33 cellular contexts compared by ENCODE assay signal in the genomic region with DNA sequence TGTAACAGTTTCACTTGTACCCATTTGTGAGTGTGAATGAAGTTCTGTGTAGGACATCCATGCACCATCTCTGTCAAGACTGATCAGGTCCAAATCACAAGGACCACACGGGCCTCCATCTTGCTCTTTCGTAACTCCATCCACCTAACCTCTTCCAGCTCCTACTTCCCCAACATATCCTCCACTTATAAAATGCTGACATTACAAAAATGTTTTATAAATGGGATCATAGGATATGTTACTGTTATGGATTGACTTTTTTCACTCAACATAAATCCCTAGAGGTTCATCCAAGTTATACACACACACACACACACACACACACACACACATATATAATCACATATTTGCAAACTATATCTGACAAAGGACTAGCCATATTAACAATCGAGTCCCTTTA.
"Had no signal": no experiment of that assay in that cellular context is flagged by ENCODE, and none has a peak within 500 bp of the region (broad histone marks: within the 10 kb centered on the region; RNA-seq: fewer than 3 reads in every experiment).

No MANE protein-coding gene starts in this region.

- H3K36me3 ChIP-seq: adrenal gland, brain microvascular endothelial cell, breast epithelium had no signal

- H3K9me3 ChIP-seq: adrenal gland, body of pancreas had no signal

- FAIRE-seq: astrocyte had no signal

- H3K27me3 ChIP-seq: adrenal gland, body of pancreas, brain microvascular endothelial cell, breast epithelium had no signal

- DNase-seq: activated B cell treated with CpG ODN at 0.5 μM for 24 hours; activated CD4-positive, alpha-beta memory T cell treated with anti-CD3 and anti-CD28 coated beads for 36 hours; activated CD4-positive, alpha-beta T cell treated with anti-CD3 and anti-CD28 coated beads for 4 hours; activated CD4-positive, alpha-beta T cell treated with anti-CD3 and anti-CD28 coated beads, Interleukin-2, amount 10 ng/mL, durations not matched to agents 24 days and 14 days; activated CD4-positive, alpha-beta T cell treated with anti-CD3 and anti-CD28 coated beads, Interleukin-2, amount 50 U/mL, for 1 hour; activated CD4-positive, alpha-beta T cell treated with anti-CD3 and anti-CD28 coated beads, Interleukin-2, amount 50 U/mL, for 4 hours; activated CD4-positive, CD25-positive, alpha-beta regulatory T cell treated with anti-CD3 and anti-CD28 coated beads, Interleukin-2, amount 50 U/mL, for 72 hours; activated CD8-positive, alpha-beta memory T cell treated with anti-CD3 and anti-CD28 coated beads, Interleukin-2, amount 50 U/mL, for 4 hours; activated CD8-positive, alpha-beta T cell treated with anti-CD3 and anti-CD28 coated beads for 36 hours; activated effector memory CD4-positive, alpha-beta T cell treated with anti-CD3 and anti-CD28 coated beads, Interleukin-2, amount 50 U/mL, for 16 hours; activated gamma-delta T cell treated with Interleukin-2 at 50 U/mL for 16 hours; activated naive CD4-positive, alpha-beta T cell; activated naive CD4-positive, alpha-beta T cell treated with anti-CD3 and anti-CD28 coated beads for 36 hours; activated naive CD4-positive, alpha-beta T cell treated with anti-CD3 and anti-CD28 coated beads, Interleukin-2, amount 50 U/mL, for 16 hours; activated naive CD8-positive, alpha-beta T cell treated with anti-CD3 and anti-CD28 coated beads for 36 hours; activated T-cell treated with anti-CD3 and anti-CD28 coated beads for 4 hours; activated T-cell treated with anti-CD3 and anti-CD28 coated beads, Interleukin-2, amount 50 U/mL, for 1 hour; activated T-cell treated with anti-CD3 and anti-CD28 coated beads, Interleukin-2, amount 50 U/mL, for 4 hours; activated T-cell treated with anti-CD3 and anti-CD28 coated beads, Interleukin-2, amount 50 U/mL, for 72 hours; adrenal gland; amniotic stem cell; aorta; body of pancreas; brain microvascular endothelial cell; central memory CD4-positive, alpha-beta T cell; T-helper 1 cell; T-helper 2 cell; T-helper 9 cell had no signal

- H3K4me1 ChIP-seq: adrenal gland, body of pancreas, breast epithelium had no signal

- H3K27ac ChIP-seq: adrenal gland, body of pancreas, brain microvascular endothelial cell, breast epithelium, VCaP had no signal

- H3K4me3 ChIP-seq: adrenal gland, body of pancreas, breast epithelium had no signal

- ATAC-seq: activated CD8-positive, alpha-beta T cell treated with anti-CD3 and anti-CD28 coated beads for 36 hours; activated naive CD4-positive, alpha-beta T cell treated with anti-CD3 and anti-CD28 coated beads, Interleukin-2, amount 50 U/mL, for 72 hours; activated T-cell treated with anti-CD3 and anti-CD28 coated beads, Interleukin-2, amount 50 U/mL, for 4 hours; activated T-cell treated with anti-CD3 and anti-CD28 coated beads, Interleukin-2, amount 50 U/mL, for 72 hours; activated T-helper 17 cell treated with anti-CD3 and anti-CD28 coated beads, Interleukin-2, amount 50 U/mL, for 72 hours; body of pancreas had no signal
